9 cellular contexts compared by ENCODE assay signal in the genomic region with DNA sequence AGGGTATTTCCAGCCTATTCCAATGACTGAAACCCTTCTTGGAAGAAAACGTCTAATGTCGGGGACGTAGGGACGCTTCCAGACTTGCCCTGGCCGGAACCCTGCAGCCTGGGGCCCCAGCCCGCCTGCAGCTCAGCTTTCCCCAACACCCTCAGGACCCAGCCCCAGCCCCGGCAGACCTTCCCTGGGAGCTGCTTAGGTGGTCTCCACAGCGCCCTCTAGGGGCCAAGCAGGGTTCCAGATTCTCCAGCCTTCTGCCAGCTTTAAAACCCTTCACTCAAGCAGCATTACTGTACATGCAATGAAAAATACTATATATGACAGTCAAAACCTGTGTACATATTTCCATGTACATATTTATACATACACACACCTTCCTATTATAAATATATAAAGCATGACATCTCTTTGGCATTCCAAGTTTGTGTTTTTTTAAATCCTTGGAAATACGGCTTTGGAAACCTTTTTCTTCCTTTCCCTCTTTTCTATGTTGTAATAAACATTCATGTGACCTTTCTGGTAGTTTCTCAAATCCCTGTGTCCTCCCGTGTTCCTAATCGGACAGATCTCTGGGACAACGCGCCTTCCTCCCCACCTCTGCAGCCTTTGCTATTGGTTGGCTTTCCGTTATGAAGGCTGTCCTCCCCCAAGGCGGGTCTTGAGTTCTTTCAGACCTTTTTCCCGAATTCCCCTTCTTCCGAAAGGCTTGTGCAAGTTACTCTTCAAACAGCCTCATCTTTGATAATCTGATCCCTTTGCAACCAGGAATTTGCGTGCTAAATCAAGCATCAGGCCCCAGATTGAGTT.
A peak's percentile ranks its signal among the peaks of the same experiment; 100 is the strongest.
DNase-seq lines count a peak whose midpoint lies in the region; ATAC-seq and TF ChIP-seq lines count a peak whose summit lies in the region.
"Had no signal": no experiment of that assay in that cellular context is flagged by ENCODE, and none has a peak within 500 bp of the region (broad histone marks: within the 10 kb centered on the region; RNA-seq: fewer than 3 reads in every experiment).

No MANE protein-coding gene starts in this region.

- POLR2A ChIA-PET in activated CD4-positive, alpha-beta memory T cell treated with anti-CD3 and anti-CD28 coated beads, Interleukin-2, amount 10 ng/mL, durations not matched to agents 7 days and 5 days (lab: Charles Lee), result no interaction called here

- H3K4me3 Mint-ChIP-seq in Calu3 (ENCODE audit: low read depth, unreplicated experiment), result no peak overlapping the region
- H3K4me3 Mint-ChIP-seq in activated CD4-positive, alpha-beta memory T cell treated with anti-CD3 and anti-CD28 coated beads, Interleukin-2, amount 10 ng/mL, durations not matched to agents 7 days and 5 days, result no peak overlapping the region
- no peak overlapping the region for H3K4me3 Mint-ChIP-seq in effector memory CD8-positive, alpha-beta T cell

- no peaks in the 10 kb centered on the region for H3K36me3 ChIP-seq in mucosa of descending colon (ENCODE audit: low read depth)
- H3K36me3 ChIP-seq: SJSA1 had no signal

- ATAC-seq in HG02623 (IDR thresholded peaks at IDR 0.05; ENCODE audit: unreplicated experiment) (peak; percentile 70), mucosa of descending colon (peak; percentile 77), GM18861 (IDR thresholded peaks at IDR 0.05; ENCODE audit: unreplicated experiment) (no peak)
- peak; percentile 86 for ATAC-seq in effector memory CD8-positive, alpha-beta T cell (replicated peaks)

- no peaks in the 10 kb centered on the region for H3K4me1 Mint-ChIP-seq in Calu3 (ENCODE audit: low read depth, unreplicated experiment)
- H3K4me1 Mint-ChIP-seq in activated CD4-positive, alpha-beta memory T cell treated with anti-CD3 and anti-CD28 coated beads, Interleukin-2, amount 10 ng/mL, durations not matched to agents 7 days and 5 days, result no peaks in the 10 kb centered on the region
- no peaks in the 10 kb centered on the region for H3K4me1 Mint-ChIP-seq in effector memory CD8-positive, alpha-beta T cell (ENCODE audit: low read depth in 2 of 2)

- H3K27ac Mint-ChIP-seq in Calu3 (ENCODE audit: unreplicated experiment), result no peak overlapping the region
- no peak overlapping the region for H3K27ac Mint-ChIP-seq in activated CD4-positive, alpha-beta memory T cell treated with anti-CD3 and anti-CD28 coated beads, Interleukin-2, amount 10 ng/mL, durations not matched to agents 7 days and 5 days
- no peak overlapping the region for H3K27ac Mint-ChIP-seq in effector memory CD8-positive, alpha-beta T cell

- no peaks in the 10 kb centered on the region for H3K9me3 ChIP-seq in mucosa of descending colon
- H3K9me3 ChIP-seq: SJSA1 had no signal

- BruUV-seq in Calu3 (replicated peaks; lab: Mats Ljungman, UMichigan), result no TSS peak

- DNase-seq in Calu3, result peak; percentile 76
- DNase-seq in NCI-H748 treated with DMSO at 0.1 percent for 48 hours (lab: John Stamatoyannopoulos, UW), result peak; percentile 34
- peak; percentile 70 for DNase-seq in activated CD4-positive, alpha-beta memory T cell treated with anti-CD3 and anti-CD28 coated beads, Interleukin-2, amount 10 ng/mL, durations not matched to agents 7 days and 5 days
- DNase-seq in effector memory CD8-positive, alpha-beta T cell, result peak; percentile 52 to 57 (median 56)
- peak in 2 of 3 donors; percentile 75 to 77 for DNase-seq in mucosa of descending colon
- peak; percentile 43 to 49 for DNase-seq in stimulated activated CD8-positive, alpha-beta memory T cell treated with anti-CD3 and anti-CD28 coated beads, Interleukin-7, amount 100 ng/mL, for 4 hours (ENCODE audit: low read depth in 2 of 2)

- H3K27me3 Mint-ChIP-seq in Calu3 (ENCODE audit: unreplicated experiment), result peaks cover 90% of the 10 kb centered on the region
- H3K27me3 Mint-ChIP-seq in activated CD4-positive, alpha-beta memory T cell treated with anti-CD3 and anti-CD28 coated beads, Interleukin-2, amount 10 ng/mL, durations not matched to agents 7 days and 5 days, result peaks cover 3% of the 10 kb centered on the region
- H3K27me3 Mint-ChIP-seq in effector memory CD8-positive, alpha-beta T cell, result peaks cover 7 to 44% of the 10 kb centered on the region in 2 donors

- peak; percentile 86 for TF ChIP-seq CTCF in Calu3 (IDR thresholded peaks at IDR 0.05; ENCODE audit: unreplicated experiment)
- TF ChIP-seq CTCF in mucosa of descending colon (IDR thresholded peaks at IDR 0.05), result peak; percentile 80

- CTCF ChIA-PET in Calu3 (lab: Charles Lee), result interaction anchor here (0.6 to 1.1 kb wide), 5 partner anchors 17 to 326 kb away, joined by 3 to 12 read pairs (median 4); partner anchors contain the start of gene STUM
- CTCF ChIA-PET in activated CD4-positive, alpha-beta memory T cell treated with anti-CD3 and anti-CD28 coated beads, Interleukin-2, amount 10 ng/mL, durations not matched to agents 7 days and 5 days (lab: Charles Lee), result interaction anchor here (0.6 to 1.9 kb wide), 26 partner anchors 10 to 514 kb away, joined by 3 to 14 read pairs (median 3); partner anchors contain the start of gene PARP1

- no peak overlapping the region for H3K4me3 ChIP-seq in mucosa of descending colon
- H3K4me3 ChIP-seq: SJSA1 had no signal

- H3K9me3 Mint-ChIP-seq in Calu3 (ENCODE audit: low read depth, unreplicated experiment), result no peaks in the 10 kb centered on the region
- H3K9me3 Mint-ChIP-seq in activated CD4-positive, alpha-beta memory T cell treated with anti-CD3 and anti-CD28 coated beads, Interleukin-2, amount 10 ng/mL, durations not matched to agents 7 days and 5 days, result no peaks in the 10 kb centered on the region
- no peaks in the 10 kb centered on the region for H3K9me3 Mint-ChIP-seq in effector memory CD8-positive, alpha-beta T cell

- intact Hi-C loops in Calu3 (cut with micrococcal nuclease; ENCODE audit: unreplicated experiment) (loop anchor here (2.0 kb wide), 1 partner anchor 62 kb away; no protein-coding TSS in a partner anchor), mucosa of descending colon (cut with DNase I, micrococcal nuclease) (loop anchor here in 1 of 2 donors (10.0 kb wide), 1 partner anchor 64 kb away; the partner anchor contains the start of gene STUM)

- no peaks in the 10 kb centered on the region for H3K36me3 Mint-ChIP-seq in Calu3 (ENCODE audit: insufficient read depth, unreplicated experiment)
- H3K36me3 Mint-ChIP-seq in activated CD4-positive, alpha-beta memory T cell treated with anti-CD3 and anti-CD28 coated beads, Interleukin-2, amount 10 ng/mL, durations not matched to agents 7 days and 5 days (ENCODE audit: low read depth), result no peaks in the 10 kb centered on the region
- H3K36me3 Mint-ChIP-seq in effector memory CD8-positive, alpha-beta T cell (ENCODE audit: insufficient read depth), result no peaks in the 10 kb centered on the region

- H3K4me1 ChIP-seq in mucosa of descending colon (ENCODE audit: low read depth), result no peaks in the 10 kb centered on the region
